ENCODE assay signal across 8 cellular contexts in the genomic region with DNA sequence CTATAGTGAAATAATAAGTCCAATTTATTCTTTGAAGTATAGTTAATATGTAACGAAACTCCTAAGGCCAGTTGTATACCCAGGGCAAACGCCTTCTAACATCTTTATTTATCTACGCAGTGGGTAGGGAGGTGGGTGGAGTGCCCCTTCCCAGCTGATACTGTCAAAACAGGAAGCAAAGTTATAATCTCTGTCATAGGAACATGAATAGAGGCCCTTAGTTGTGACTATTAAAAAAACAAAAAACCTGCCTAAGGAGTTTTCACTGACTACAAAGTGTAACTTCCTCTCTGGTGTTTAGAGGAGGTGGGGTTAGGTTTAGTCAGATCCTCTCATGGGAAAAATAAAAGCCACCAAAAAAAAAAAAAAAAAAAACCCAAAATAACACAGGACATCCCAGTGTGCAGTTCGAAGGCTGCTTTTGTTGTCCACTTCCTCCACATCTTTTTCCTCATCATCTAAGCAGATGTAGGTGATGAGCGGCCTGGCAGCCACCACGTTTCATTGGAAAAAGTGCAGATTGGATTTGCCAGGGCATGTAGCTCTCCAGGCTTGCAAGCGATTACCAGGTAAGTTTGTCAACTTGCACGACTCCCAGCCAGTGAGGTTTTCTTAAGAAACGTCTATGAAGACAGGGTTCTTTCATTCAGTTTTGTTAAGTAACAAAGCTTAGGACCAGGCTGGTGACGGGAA. TPM values are rescaled to one million over a fixed set of nuclear protein-coding genes. Genes with fewer than 3 reads are reported as not detected.
A peak's percentile ranks its signal among the peaks of the same experiment; 100 is the strongest.
DNase-seq lines count a peak whose midpoint lies in the region; ATAC-seq and TF ChIP-seq lines count a peak whose summit lies in the region.

No MANE protein-coding gene starts in this region.

- no peaks in the 10 kb centered on the region for H3K27me3 Mint-ChIP-seq in activated CD4-positive, alpha-beta T cell treated with anti-CD3 and anti-CD28 coated beads for 36 hours
- H3K27me3 Mint-ChIP-seq in endothelial cell (ENCODE audit: unreplicated experiment): peaks cover 9% of the 10 kb centered on the region

- peaks cover 11% of the 10 kb centered on the region for H3K36me3 Mint-ChIP-seq in activated CD4-positive, alpha-beta T cell treated with anti-CD3 and anti-CD28 coated beads for 36 hours (ENCODE audit: low read depth)
- peaks cover 14% of the 10 kb centered on the region for H3K36me3 Mint-ChIP-seq in endothelial cell (ENCODE audit: low read depth, unreplicated experiment)

- H3K4me3 ChIP-seq in skin epidermis: peak overlapping the region; percentile 0 to 30 (median 21)

- H3K4me3 Mint-ChIP-seq in activated CD4-positive, alpha-beta T cell treated with anti-CD3 and anti-CD28 coated beads for 36 hours: peak overlapping the region; percentile 82
- H3K4me3 Mint-ChIP-seq in endothelial cell (ENCODE audit: unreplicated experiment): peak overlapping the region; percentile 77

- peak; percentile 54 for ATAC-seq in activated CD4-positive, alpha-beta T cell treated with anti-CD3 and anti-CD28 coated beads for 36 hours
- peak; percentile 42 for ATAC-seq in HG02970 (IDR thresholded peaks at IDR 0.05; ENCODE audit: low FRiP score, unreplicated experiment)

- H3K9me3 Mint-ChIP-seq in activated CD4-positive, alpha-beta T cell treated with anti-CD3 and anti-CD28 coated beads for 36 hours (ENCODE audit: low read depth): peaks cover 7% of the 10 kb centered on the region
- no peaks in the 10 kb centered on the region for H3K9me3 Mint-ChIP-seq in endothelial cell (ENCODE audit: unreplicated experiment)

- H3K27ac ChIP-seq in RWPE1: peak overlapping the region; percentile 55
- H3K27ac ChIP-seq in skin epidermis: peak overlapping the region in 20 of 21 experiments; percentile 39 to 93 (median 73)

- TF ChIP-seq CTCF in RWPE1 (conservative IDR thresholded peaks at IDR 0.05; ENCODE audit: low read depth): no peak
- no peak for TF ChIP-seq CTCF in endothelial cell (IDR thresholded peaks at IDR 0.05; ENCODE audit: unreplicated experiment)

- POLR2A ChIA-PET in activated CD4-positive, alpha-beta T cell treated with anti-CD3 and anti-CD28 coated beads for 36 hours (lab: Charles Lee): interaction anchor here (1.2 kb wide), 1 partner anchor 10 kb away, joined by 3 read pairs; no protein-coding TSS in a partner anchor
- POLR2A ChIA-PET in RWPE1 (lab: Yijun Ruan, JAX; ENCODE audit: low non-redundant PET): no interaction called here

- peak; percentile 60 for DNase-seq in activated CD4-positive, alpha-beta T cell treated with anti-CD3 and anti-CD28 coated beads for 36 hours
- DNase-seq in activated CD4-positive, alpha-beta T cell treated with anti-CD3 and anti-CD28 coated beads for 1 hour: no peak
- DNase-seq in RWPE1 (ENCODE audit: low spot score) (no peak), endothelial cell (ENCODE audit: low spot score) (no peak), amniotic stem cell (lab: John Stamatoyannopoulos, UW) (no peak)
- no peak for DNase-seq in stimulated activated CD4-positive, alpha-beta T cell treated with anti-CD3 and anti-CD28 coated beads, Interleukin-1b, Interleukin-23, amount 100 ng/mL, for 48 hours

- CTCF ChIA-PET in activated CD4-positive, alpha-beta T cell treated with anti-CD3 and anti-CD28 coated beads for 36 hours (lab: Charles Lee): interaction anchor here (0.7 to 1.9 kb wide), 4 partner anchors 9 to 58 kb away, joined by 3 to 5 read pairs (median 4); a partner anchor contains a TSS
- CTCF ChIA-PET in RWPE1 (lab: Yijun Ruan, JAX): no interaction called here

- peak overlapping the region; percentile 98 for H3K27ac Mint-ChIP-seq in activated CD4-positive, alpha-beta T cell treated with anti-CD3 and anti-CD28 coated beads for 36 hours
- peak overlapping the region; percentile 93 for H3K27ac Mint-ChIP-seq in endothelial cell (ENCODE audit: unreplicated experiment)

- intact Hi-C loops in activated CD4-positive, alpha-beta T cell treated with anti-CD3 and anti-CD28 coated beads for 36 hours (cut with DNase I, micrococcal nuclease): loop anchor here (1.0 to 10.0 kb wide), 11 partner anchors 10 to 1471 kb away; a partner anchor contains a TSS

- H3K4me1 Mint-ChIP-seq in activated CD4-positive, alpha-beta T cell treated with anti-CD3 and anti-CD28 coated beads for 36 hours: peaks cover 72% of the 10 kb centered on the region
- H3K4me1 Mint-ChIP-seq in endothelial cell (ENCODE audit: unreplicated experiment): peaks cover 58% of the 10 kb centered on the region

RNA-seq across cellular contexts. Expression of a gene that starts 58.7 kb away (rescaled TPM):
- 10 to 100 TPM; 43.4 to 46.2 TPM for total RNA-seq in activated CD4-positive, alpha-beta T cell treated with anti-CD3 and anti-CD28 coated beads for 36 hours
- 164 TPM for total RNA-seq in endothelial cell (ENCODE audit: unreplicated experiment)
